21 cellular contexts compared by ENCODE assay signal in genomic region chr1:114737314-114737713, GRCh38. TPM values are rescaled to one million over a fixed set of nuclear protein-coding genes. Genes with fewer than 3 reads are reported as not detected.
DNase-seq lines count a peak whose midpoint lies in the region; ATAC-seq and TF ChIP-seq lines count a peak whose summit lies in the region.
"Had no signal": no experiment of that assay in that cellular context is flagged by ENCODE, and none has a peak within 500 bp of the region (broad histone marks: within the 10 kb centered on the region; RNA-seq: fewer than 3 reads in every experiment).

No MANE protein-coding gene starts in this region.

- ATAC-seq in right lobe of liver: peak; percentile 45 to 83 (median 54)

- H3K27ac Mint-ChIP-seq in activated naive CD4-positive, alpha-beta T cell treated with anti-CD3 and anti-CD28 coated beads, Interleukin-2, amount 50 U/mL, for 24 hours: peak overlapping the region; percentile 59
- peak overlapping the region; percentile 53 for H3K27ac Mint-ChIP-seq in endodermal cell

- H3K36me3 ChIP-seq in endodermal cell (ENCODE audit: control insufficient read depth, insufficient read depth, low read length): peaks cover 91% of the 10 kb centered on the region
- H3K36me3 ChIP-seq in right lobe of liver: peaks cover 0 to 55% (median 40%) of the 10 kb centered on the region in 4 donors
- H3K36me3 ChIP-seq in transverse colon: peaks cover 0 to 67% (median 21%) of the 10 kb centered on the region in 4 donors
- H3K36me3 ChIP-seq in smooth muscle cell (ENCODE audit: low read depth): peaks cover 44% of the 10 kb centered on the region

- H3K4me2 ChIP-seq in smooth muscle cell: no peak overlapping the region

- H3K9me3 Mint-ChIP-seq in activated naive CD4-positive, alpha-beta T cell treated with anti-CD3 and anti-CD28 coated beads, Interleukin-2, amount 50 U/mL, for 24 hours: no peaks in the 10 kb centered on the region
- H3K9me3 Mint-ChIP-seq in endodermal cell: no peaks in the 10 kb centered on the region
- H3K9me3 Mint-ChIP-seq: CD8-positive, alpha-beta memory T cell; IgD-negative memory B cell had no signal

- in situ Hi-C loops in transverse colon (cut with MboI; ENCODE audit: low pct_ligation_motif_present in 1 of 4, low pct_unique_long_range_greater_than_20kb in 1 of 4, low sequenced_read_pairs in 3 of 4): no loop called here

- 95% methylated on average over 4 to 6 of the region's 6 CpGs for WGBS in endodermal cell (ENCODE audit: insufficient coverage in 1 of 2, insufficient read length in 1 of 2), 2 experiments
- WGBS in right lobe of liver (ENCODE audit: insufficient coverage, low coverage, low lambda C conversion rate, missing lambda C conversion rate): 42% methylated on average over 6 of the region's 6 CpGs
- 58% methylated on average over 5 to 6 of the region's 6 CpGs for WGBS in transverse colon (ENCODE audit: low coverage in 1 of 2), 2 donors
- 98% methylated on average over 6 of the region's 6 CpGs for WGBS in smooth muscle cell (ENCODE audit: low lambda C conversion rate)

- H3K9ac ChIP-seq in endodermal cell (ENCODE audit: extremely low read depth, low read length, poor library complexity, severe bottlenecking): no peak overlapping the region
- no peak overlapping the region for H3K9ac ChIP-seq in smooth muscle cell (ENCODE audit: low read depth)

- peaks cover 5% of the 10 kb centered on the region for H3F3A ChIP-seq in smooth muscle cell (ENCODE audit: low read depth)

- no peaks in the 10 kb centered on the region for H3K27me3 Mint-ChIP-seq in activated naive CD4-positive, alpha-beta T cell treated with anti-CD3 and anti-CD28 coated beads, Interleukin-2, amount 50 U/mL, for 24 hours
- H3K27me3 Mint-ChIP-seq in endodermal cell (ENCODE audit: insufficient read depth): no peaks in the 10 kb centered on the region
- H3K27me3 Mint-ChIP-seq: CD8-positive, alpha-beta memory T cell; IgD-negative memory B cell had no signal

- peaks cover 38% of the 10 kb centered on the region for H3K4me1 Mint-ChIP-seq in activated naive CD4-positive, alpha-beta T cell treated with anti-CD3 and anti-CD28 coated beads, Interleukin-2, amount 50 U/mL, for 24 hours
- H3K4me1 Mint-ChIP-seq in endodermal cell: peaks cover 3% of the 10 kb centered on the region

- H3K79me2 ChIP-seq in smooth muscle cell (ENCODE audit: low read depth): peaks cover 80% of the 10 kb centered on the region

- H3K9me3 ChIP-seq in endodermal cell (ENCODE audit: control insufficient read depth, low read length) (no peaks in the 10 kb centered on the region), right lobe of liver (no peaks in the 10 kb centered on the region), transverse colon (no peaks in the 10 kb centered on the region), smooth muscle cell (replicated peaks; ENCODE audit: low read depth) (no peaks in the 10 kb centered on the region)
- H3K9me3 ChIP-seq: Peyer's patch, SJCRH30 had no signal

- DNase-seq in activated naive CD4-positive, alpha-beta T cell (lab: John Stamatoyannopoulos, UW): no peak
- DNase-seq in endodermal cell: no peak
- peak in 1 of 3 donors; percentile 63 for DNase-seq in right lobe of liver
- DNase-seq in transverse colon: peak; percentile 64
- DNase-seq in smooth muscle cell (lab: John Stamatoyannopoulos, UW; ENCODE audit: unreplicated experiment): no peak
- DNase-seq in amygdala (lab: John Stamatoyannopoulos, UW): no peak
- DNase-seq: CD8-positive, alpha-beta memory T cell; DMS53; GDM1; NCI-H1105; NCI-H1694; NCI-H2081; NCI-H2171 treated with DMSO at 0.1 percent for 48 hours; NCI-H524 treated with DMSO at 0.1 percent for 48 hours; SJCRH30 had no signal

- TF ChIP-seq CTCF in endodermal cell (conservative IDR thresholded peaks at IDR 0.05): no peak
- TF ChIP-seq CTCF in right lobe of liver (IDR thresholded peaks at IDR 0.05): no peak
- TF ChIP-seq CTCF in transverse colon (IDR thresholded peaks at IDR 0.05): no peak
- TF ChIP-seq CTCF in smooth muscle cell (IDR thresholded peaks at IDR 0.05; ENCODE audit: borderline replicate concordance, insufficient read depth, poor library complexity, severe bottlenecking): no peak

- H2AFZ ChIP-seq in smooth muscle cell (ENCODE audit: low read depth): no peak overlapping the region

- H3K4me1 ChIP-seq in endodermal cell (ENCODE audit: control insufficient read depth, insufficient read depth, low read length): no peaks in the 10 kb centered on the region
- no peaks in the 10 kb centered on the region for H3K4me1 ChIP-seq in right lobe of liver
- H3K4me1 ChIP-seq in transverse colon: peaks cover 0 to 26% (median 1%) of the 10 kb centered on the region in 4 donors
- H3K4me1 ChIP-seq in smooth muscle cell (ENCODE audit: low read depth): no peaks in the 10 kb centered on the region
- H3K4me1 ChIP-seq: SJCRH30 had no signal

- H3K27ac ChIP-seq in endodermal cell (ENCODE audit: low read depth, low read length) (no peak overlapping the region), right lobe of liver (peak overlapping the region in 1 of 3 donors; percentile 60), transverse colon (peak overlapping the region in 3 of 4 donors; percentile 15 to 52 (median 39)), smooth muscle cell (ENCODE audit: low read depth) (no peak overlapping the region)
- H3K27ac ChIP-seq: C4-2B, Peyer's patch, SJCRH30 had no signal

- no peak for TF ChIP-seq EP300 in transverse colon (IDR thresholded peaks at IDR 0.05; ENCODE audit: low read depth)

- H3K27me3 ChIP-seq in endodermal cell (ENCODE audit: control insufficient read depth, insufficient read depth, low read length, poor library complexity, severe bottlenecking) (no peaks in the 10 kb centered on the region), right lobe of liver (no peaks in the 10 kb centered on the region), transverse colon (no peaks in the 10 kb centered on the region), smooth muscle cell (ENCODE audit: low read depth) (no peaks in the 10 kb centered on the region)
- H3K27me3 ChIP-seq: Peyer's patch, SJCRH30 had no signal

- no peak overlapping the region for H3K4me3 Mint-ChIP-seq in activated naive CD4-positive, alpha-beta T cell treated with anti-CD3 and anti-CD28 coated beads, Interleukin-2, amount 50 U/mL, for 24 hours
- H3K4me3 Mint-ChIP-seq in endodermal cell: no peak overlapping the region
- H3K4me3 Mint-ChIP-seq: CD8-positive, alpha-beta memory T cell had no signal

- intact Hi-C loops in right lobe of liver (cut with DNase I) (no loop called here), transverse colon (cut with DNase I; ENCODE audit: low total_unique reads) (no loop called here)

- H3K36me3 Mint-ChIP-seq in activated naive CD4-positive, alpha-beta T cell treated with anti-CD3 and anti-CD28 coated beads, Interleukin-2, amount 50 U/mL, for 24 hours: peaks cover 20% of the 10 kb centered on the region
- peaks cover 78% of the 10 kb centered on the region for H3K36me3 Mint-ChIP-seq in endodermal cell (ENCODE audit: low read depth)

- TF ChIP-seq POLR2A in right lobe of liver (IDR thresholded peaks at IDR 0.05): no peak
- no peak for TF ChIP-seq POLR2A in transverse colon (IDR thresholded peaks at IDR 0.05)

- H3K4me3 ChIP-seq in endodermal cell (ENCODE audit: low read length) (no peak overlapping the region), right lobe of liver (no peak overlapping the region), transverse colon (no peak overlapping the region), smooth muscle cell (no peak overlapping the region)
- H3K4me3 ChIP-seq: Peyer's patch, SJCRH30 had no signal

- H4K20me1 ChIP-seq in smooth muscle cell (ENCODE audit: low read depth): peaks cover 80% of the 10 kb centered on the region

RNA-seq across cellular contexts. Expression of gene CSDE1, which starts 20.5 kb away (rescaled TPM):
- total RNA-seq in endodermal cell (100 to 1,000 TPM; 491 to 517 TPM), right lobe of liver (100 to 1,000 TPM; 195 to 585 (median 269) TPM), transverse colon (1,000 to 10,000 TPM in 1 of 4 donors, 100 to 1,000 TPM in 3; 264 to 1,040 (median 739) TPM), smooth muscle cell (768 and 827 TPM in 2 replicates)
- polyA plus RNA-seq in endodermal cell (2013, experiment 1 of 2): 479 TPM
- polyA plus RNA-seq in endodermal cell (2013, experiment 2 of 2): 449 TPM
- polyA plus RNA-seq in smooth muscle cell: 160 and 173 TPM in 2 replicates

RNA-seq across cellular contexts. Expression of gene NRAS, which starts 20.7 kb away (rescaled TPM):
- total RNA-seq in endodermal cell: 10 to 100 TPM; 75.0 to 78.0 TPM
- polyA plus RNA-seq in endodermal cell (2013, experiment 1 of 2): 70.5 TPM
- 71.0 TPM for polyA plus RNA-seq in endodermal cell (2013, experiment 2 of 2)
- total RNA-seq in right lobe of liver: 10 to 100 TPM; 10.4 to 24.5 (median 16.3) TPM
- total RNA-seq in transverse colon: 10 to 100 TPM; 14.5 to 56.3 (median 44.6) TPM
- total RNA-seq in smooth muscle cell: 84.7 and 105 TPM in 2 replicates
- polyA plus RNA-seq in smooth muscle cell: 31.4 and 37.0 TPM in 2 replicates

RNA-seq across cellular contexts. Expression of gene AMPD1, which starts 42.0 kb away (rescaled TPM):
- total RNA-seq in endodermal cell (not detected), right lobe of liver (under 1 TPM in 3 of 6 experiments, not detected in 3; 0.12 to 0.19 (median 0.13) TPM), transverse colon (1 to 10 TPM in 2 of 4 donors, under 1 TPM in 1, not detected in 1; 0.82 to 3.2 (median 1.9) TPM), smooth muscle cell (not detected in 2 replicates)
- polyA plus RNA-seq in endodermal cell (2013, experiment 1 of 2): not detected
- polyA plus RNA-seq in endodermal cell (2013, experiment 2 of 2): not detected
- not detected in 2 replicates for polyA plus RNA-seq in smooth muscle cell
- total RNA-seq: CD8-positive, alpha-beta memory T cell; H4; OCI-LY7; SJCRH30 had no signal
- polyA plus RNA-seq: CD8-positive, alpha-beta memory T cell had no signal

RNA-seq across cellular contexts. Expression of gene SIKE1, which starts 43.2 kb away (rescaled TPM):
- total RNA-seq in endodermal cell: 10 to 100 TPM; 69.0 to 72.2 TPM
- 48.4 TPM for polyA plus RNA-seq in endodermal cell (2013, experiment 1 of 2)
- 46.5 TPM for polyA plus RNA-seq in endodermal cell (2013, experiment 2 of 2)
- total RNA-seq in right lobe of liver: 10 to 100 TPM; 17.5 to 74.0 (median 21.8) TPM
- 10 to 100 TPM; 20.9 to 44.5 (median 35.3) TPM for total RNA-seq in transverse colon
- 70.5 and 84.4 TPM in 2 replicates for total RNA-seq in smooth muscle cell
- 37.0 and 54.8 TPM in 2 replicates for polyA plus RNA-seq in smooth muscle cell

Comparison
In these comparisons a context has a peak if more than half of its experiments do, and no peak if none do; other contexts are left out.
1. H3K27ac ChIP-seq: peak in transverse colon (3 of 4); none in endodermal cell (single experiment) and smooth muscle cell (single experiment).